29 cellular contexts compared by ENCODE assay signal in the genomic region with DNA sequence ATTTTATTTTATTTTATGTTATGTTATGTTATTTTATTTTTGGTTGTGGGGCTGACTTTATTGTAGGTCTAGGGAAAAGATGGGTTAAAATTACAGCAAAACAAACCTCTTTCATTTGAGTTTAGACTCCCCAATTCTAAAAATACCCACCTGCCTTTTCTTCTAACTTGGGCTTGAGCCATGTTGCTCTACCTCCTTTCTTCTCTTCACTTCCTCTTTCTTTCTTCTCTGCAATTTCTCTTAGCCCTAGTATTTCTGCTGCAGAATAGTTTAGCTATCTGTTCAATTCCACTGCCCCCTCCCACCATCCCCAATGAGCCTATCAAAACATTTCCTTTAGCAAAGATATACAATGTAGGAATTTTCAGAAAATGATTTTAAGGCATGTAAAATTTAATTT.
"Had no signal": no experiment of that assay in that cellular context is flagged by ENCODE, and none has a peak within 500 bp of the region (broad histone marks: within the 10 kb centered on the region; RNA-seq: fewer than 3 reads in every experiment).

No MANE protein-coding gene starts in this region.

- H3K27ac Mint-ChIP-seq: activated B cell treated with CpG ODN at 0.5 μM for 24 hours; activated CD8-positive, alpha-beta T cell treated with anti-CD3 and anti-CD28 coated beads for 36 hours; activated naive CD8-positive, alpha-beta T cell; activated T-helper 17 cell treated with anti-CD3 and anti-CD28 coated beads, Interleukin-2, amount 50 U/mL, for 72 hours; dendritic cell treated with granulocyte-macrophage colony-stimulating factor and Interleukin-4, amounts not matched to agents 40 ng/mL and 50 ng/mL, for 4 days; endodermal cell; T-helper 17 cell; T-helper 2 cell treated with Interferon-gamma antibody and Interleukin-4, amounts not matched to agents 5 μg/mL and 100 μg/mL, for 36 hours had no signal

- H3K4me3 ChIP-seq: coronary artery, dorsolateral prefrontal cortex had no signal

- H3K36me3 Mint-ChIP-seq: activated naive CD8-positive, alpha-beta T cell had no signal

- H3K36me3 ChIP-seq: brain microvascular endothelial cell, WERI-Rb-1 had no signal

- H3K9me3 Mint-ChIP-seq: activated CD8-positive, alpha-beta T cell treated with anti-CD3 and anti-CD28 coated beads for 36 hours; activated T-cell treated with anti-CD3 and anti-CD28 coated beads, Interleukin-2, amount 50 U/mL, for 4 hours; central memory CD8-positive, alpha-beta T cell; endodermal cell had no signal

- H3K4me1 Mint-ChIP-seq: activated B cell treated with CpG ODN at 0.5 μM for 24 hours; activated T-helper 17 cell treated with anti-CD3 and anti-CD28 coated beads, Interleukin-2, amount 50 U/mL, for 72 hours; central memory CD8-positive, alpha-beta T cell; endodermal cell; T-helper 17 cell had no signal

- H3K27me3 Mint-ChIP-seq: activated B cell treated with CpG ODN at 0.5 μM for 24 hours; activated CD8-positive, alpha-beta T cell treated with anti-CD3 and anti-CD28 coated beads for 36 hours; activated naive CD8-positive, alpha-beta T cell; activated T-helper 17 cell treated with anti-CD3 and anti-CD28 coated beads, Interleukin-2, amount 50 U/mL, for 72 hours; central memory CD8-positive, alpha-beta T cell; dendritic cell treated with granulocyte-macrophage colony-stimulating factor and Interleukin-4, amounts not matched to agents 40 ng/mL and 50 ng/mL, for 4 days; T-helper 17 cell had no signal

- H3K27ac ChIP-seq: brain microvascular endothelial cell, coronary artery, dorsolateral prefrontal cortex, WERI-Rb-1 had no signal

- H3K4me3 Mint-ChIP-seq: activated B cell treated with CpG ODN at 0.5 μM for 24 hours; activated CD8-positive, alpha-beta T cell treated with anti-CD3 and anti-CD28 coated beads for 36 hours; activated naive CD8-positive, alpha-beta T cell; activated T-cell treated with anti-CD3 and anti-CD28 coated beads, Interleukin-2, amount 50 U/mL, for 4 hours; activated T-helper 17 cell treated with anti-CD3 and anti-CD28 coated beads, Interleukin-2, amount 50 U/mL, for 72 hours; central memory CD8-positive, alpha-beta T cell; dendritic cell treated with granulocyte-macrophage colony-stimulating factor and Interleukin-4, amounts not matched to agents 40 ng/mL and 50 ng/mL, for 4 days; endodermal cell; T-helper 17 cell; T-helper 2 cell treated with Interferon-gamma antibody and Interleukin-4, amounts not matched to agents 5 μg/mL and 100 μg/mL, for 36 hours had no signal

- DNase-seq: activated B cell treated with CpG ODN at 0.5 μM for 24 hours; activated CD4-positive, alpha-beta T cell treated with anti-CD3 and anti-CD28 coated beads for 48 hours; activated CD4-positive, alpha-beta T cell treated with anti-CD3 and anti-CD28 coated beads, Interleukin-2, amount 50 U/mL, for 1 hour; activated CD4-positive, alpha-beta T cell treated with anti-CD3 and anti-CD28 coated beads, Interleukin-2, amount 50 U/mL, for 48 hours; activated CD8-positive, alpha-beta memory T cell treated with anti-CD3 and anti-CD28 coated beads for 24 hours; activated CD8-positive, alpha-beta T cell treated with anti-CD3 and anti-CD28 coated beads for 36 hours; activated effector memory CD4-positive, alpha-beta T cell treated with Interleukin-2 at 50 U/mL for 16 hours; activated gamma-delta T cell treated with Interleukin-2 at 50 U/mL for 16 hours; activated naive CD4-positive, alpha-beta T cell treated with anti-CD3 and anti-CD28 coated beads, Interleukin-2, amount 50 U/mL, for 16 hours; activated naive CD4-positive, alpha-beta T cell treated with Interleukin-2 at 50 U/mL for 16 hours; activated T-cell treated with anti-CD3 and anti-CD28 coated beads, Interleukin-2, amount 50 U/mL, for 4 hours; amniotic stem cell; anterior cingulate cortex; brain microvascular endothelial cell; dorsolateral prefrontal cortex; effector memory CD4-positive, alpha-beta T cell; endodermal cell; foreskin fibroblast; head of caudate nucleus; T-helper 17 cell; WERI-Rb-1 had no signal

- H3K27me3 ChIP-seq: brain microvascular endothelial cell, dorsolateral prefrontal cortex had no signal

- ATAC-seq: activated CD4-positive, CD25-positive, alpha-beta regulatory T cell treated with anti-CD3 and anti-CD28 coated beads, Interleukin-2, amount 50 U/mL, for 24 hours; activated CD8-positive, alpha-beta T cell treated with anti-CD3 and anti-CD28 coated beads for 36 hours; activated T-cell treated with anti-CD3 and anti-CD28 coated beads, Interleukin-2, amount 50 U/mL, for 4 hours; activated T-helper 17 cell treated with anti-CD3 and anti-CD28 coated beads, Interleukin-2, amount 50 U/mL, for 72 hours; esophagus mucosa; T-helper 17 cell had no signal
